In the genomic region with DNA sequence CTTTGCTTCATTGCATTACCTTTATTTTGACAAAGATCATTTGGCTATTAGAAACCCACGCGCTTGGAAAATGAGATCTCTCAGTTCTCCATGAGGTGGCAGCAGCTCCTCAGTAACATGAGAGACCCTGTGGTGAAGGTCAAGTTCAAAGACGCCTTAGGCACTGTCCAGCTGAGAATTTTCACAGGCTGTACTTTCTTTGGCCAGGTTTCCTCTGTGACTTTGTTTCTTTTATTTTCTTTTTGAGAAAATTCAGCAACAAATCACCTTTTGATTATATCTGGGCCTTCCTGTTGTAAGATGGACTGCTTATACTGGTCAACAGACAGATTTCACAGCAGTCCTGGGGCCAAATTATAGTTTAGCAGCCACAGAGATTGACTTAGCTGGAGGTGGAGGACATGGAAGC, we compare ENCODE assay signal across 9 cellular contexts. TPM values are rescaled to one million over a fixed set of nuclear protein-coding genes. Genes with fewer than 3 reads are reported as not detected.
A peak's percentile ranks its signal among the peaks of the same experiment; 100 is the strongest.
DNase-seq lines count a peak whose midpoint lies in the region; ATAC-seq, FAIRE-seq and TF ChIP-seq lines count a peak whose summit lies in the region.
"Had no signal": no experiment of that assay in that cellular context is flagged by ENCODE, and none has a peak within 500 bp of the region (broad histone marks: within the 10 kb centered on the region; RNA-seq: fewer than 3 reads in every experiment).

No MANE protein-coding gene starts in this region.

- H3K27me3 Mint-ChIP-seq in activated CD4-positive, alpha-beta T cell treated with anti-CD3 and anti-CD28 coated beads for 36 hours, result no peaks in the 10 kb centered on the region

- no peaks in the 10 kb centered on the region for H3K36me3 ChIP-seq in parathyroid adenoma (ENCODE audit: control insufficient read depth, insufficient read depth, low read length)

- H3K4me1 Mint-ChIP-seq in activated CD4-positive, alpha-beta T cell treated with anti-CD3 and anti-CD28 coated beads for 36 hours, result no peaks in the 10 kb centered on the region

- no peaks in the 10 kb centered on the region for H3K79me2 ChIP-seq in parathyroid adenoma

- no peaks in the 10 kb centered on the region for H3K27me3 ChIP-seq in parathyroid adenoma (ENCODE audit: control insufficient read depth, insufficient read depth, low read length)

- H3K4me2 ChIP-seq in parathyroid adenoma (ENCODE audit: low read length), result no peak overlapping the region

- H3K9me3 Mint-ChIP-seq in activated CD4-positive, alpha-beta T cell treated with anti-CD3 and anti-CD28 coated beads for 36 hours (ENCODE audit: low read depth), result no peaks in the 10 kb centered on the region

- peak; percentile 13 for FAIRE-seq in frontal cortex (lab: Jason Lieb, UNC)

- TF ChIP-seq CTCF in parathyroid adenoma (IDR thresholded peaks at IDR 0.05) (peak; percentile 57), omental fat pad (IDR thresholded peaks at IDR 0.05) (no peak)

- ATAC-seq in activated CD4-positive, alpha-beta T cell treated with anti-CD3 and anti-CD28 coated beads for 36 hours, result peak; percentile 30
- peak; percentile 75 for ATAC-seq in GM21447 (IDR thresholded peaks at IDR 0.05; ENCODE audit: unreplicated experiment)
- no peak for ATAC-seq in omental fat pad (ENCODE audit: low FRiP score)

- peaks cover 3% of the 10 kb centered on the region for H3K4me1 ChIP-seq in parathyroid adenoma

- POLR2A ChIA-PET in activated CD4-positive, alpha-beta T cell treated with anti-CD3 and anti-CD28 coated beads for 36 hours (lab: Charles Lee), result no interaction called here

- peak overlapping the region; percentile 5 for H2AFZ ChIP-seq in parathyroid adenoma

- CTCF ChIA-PET in activated CD4-positive, alpha-beta T cell treated with anti-CD3 and anti-CD28 coated beads for 36 hours (lab: Charles Lee), result interaction anchor here (0.6 to 1.6 kb wide), 5 partner anchors 67 to 599 kb away, joined by 3 read pairs; no protein-coding TSS in a partner anchor

- intact Hi-C loops in activated CD4-positive, alpha-beta T cell treated with anti-CD3 and anti-CD28 coated beads for 36 hours (cut with DNase I, micrococcal nuclease), result loop anchor here (1.0 to 5.0 kb wide), 6 partner anchors 98 to 824 kb away; no protein-coding TSS in a partner anchor

- no peaks in the 10 kb centered on the region for H3K36me3 Mint-ChIP-seq in activated CD4-positive, alpha-beta T cell treated with anti-CD3 and anti-CD28 coated beads for 36 hours (ENCODE audit: low read depth)

- no peaks in the 10 kb centered on the region for H3K9me3 ChIP-seq in parathyroid adenoma (ENCODE audit: control insufficient read depth, low read length)

- H3K4me3 Mint-ChIP-seq in activated CD4-positive, alpha-beta T cell treated with anti-CD3 and anti-CD28 coated beads for 36 hours, result no peak overlapping the region

- DNase-seq in activated CD4-positive, alpha-beta T cell treated with anti-CD3 and anti-CD28 coated beads for 36 hours, result peak; percentile 50
- DNase-seq in activated CD4-positive, alpha-beta T cell treated with anti-CD3 and anti-CD28 coated beads for 1 hour, result no peak
- DNase-seq in MV-4-11 (lab: John Stamatoyannopoulos, UW) (peak; percentile 49), frontal cortex (ENCODE audit: low spot score in 2 of 2) (peak in 1 of 2 donors; percentile 49), omental fat pad (ENCODE audit: low spot score) (no peak)
- peak; percentile 1 to 2 for DNase-seq in activated CD4-positive, alpha-beta T cell treated with anti-CD3 and anti-CD28 coated beads, Interleukin-2, amount 50 U/mL, for 4 hours

- no peak overlapping the region for H3K4me3 ChIP-seq in parathyroid adenoma (ENCODE audit: low read depth, low read length)

- no peak overlapping the region for H3K27ac ChIP-seq in parathyroid adenoma
- H3K27ac ChIP-seq: epithelial cell of prostate had no signal

- no peak overlapping the region for H3K27ac Mint-ChIP-seq in activated CD4-positive, alpha-beta T cell treated with anti-CD3 and anti-CD28 coated beads for 36 hours

- H3K9ac ChIP-seq in parathyroid adenoma, result no peak overlapping the region

RNA-seq across cellular contexts. Expression of gene RAB18, which starts 54.5 kb away (rescaled TPM):
- total RNA-seq in activated CD4-positive, alpha-beta T cell treated with anti-CD3 and anti-CD28 coated beads for 36 hours, result 10 to 100 TPM; 44.6 to 49.3 TPM
- total RNA-seq in frontal cortex (112 TPM), omental fat pad (10 to 100 TPM; 44.4 to 58.8 (median 45.7) TPM)

Comparison
In these comparisons a context has a peak if more than half of its experiments do, and no peak if none do; other contexts are left out.
1. DNase-seq: peak in activated CD4-positive, alpha-beta T cell treated with anti-CD3 and anti-CD28 coated beads for 36 hours (single experiment), MV-4-11 (single experiment) and activated CD4-positive, alpha-beta T cell treated with anti-CD3 and anti-CD28 coated beads, Interleukin-2, amount 50 U/mL, for 4 hours (2 of 2); none in activated CD4-positive, alpha-beta T cell treated with anti-CD3 and anti-CD28 coated beads for 1 hour (single experiment) and omental fat pad (single experiment).